1 cellular context compared by ENCODE assay signal in the genomic region with DNA sequence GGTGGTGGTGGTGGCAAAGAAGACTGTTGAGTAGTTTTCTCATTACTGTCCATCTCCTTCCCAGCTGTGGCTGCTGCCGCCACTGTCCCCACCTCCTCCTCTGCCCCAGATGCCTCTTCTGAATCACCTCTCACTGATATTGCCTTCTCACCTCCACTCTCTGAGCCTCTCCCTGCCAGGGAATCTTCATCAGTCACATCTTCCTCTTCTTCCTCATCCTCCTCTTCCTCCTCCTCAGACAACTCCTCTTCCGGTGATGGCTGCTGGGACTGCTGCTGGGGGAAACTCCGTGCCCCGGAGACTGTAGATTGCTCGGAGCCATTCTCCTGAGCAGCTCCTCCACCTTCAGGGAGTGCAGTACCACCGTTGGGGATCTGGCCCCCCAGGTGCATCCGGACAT.
TF ChIP-seq lines count a peak whose summit lies in the region.

No MANE protein-coding gene starts in this region.

TF ChIP-seq in H1, 55 proteins besides CTCF, POLR2A, EP300 and RAD21:
- TF ChIP-seq, protein P1, sequence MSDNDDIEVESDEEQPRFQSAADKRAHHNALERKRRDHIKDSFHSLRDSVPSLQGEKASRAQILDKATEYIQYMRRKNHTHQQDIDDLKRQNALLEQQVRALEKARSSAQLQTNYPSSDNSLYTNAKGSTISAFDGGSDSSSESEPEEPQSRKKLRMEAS (IDR thresholded peaks at IDR 0.05), result no peak
- TF ChIP-seq CBX5 (IDR thresholded peaks at IDR 0.05; ENCODE audit: low read depth, low read length) (no peak), BACH1 (IDR thresholded peaks at IDR 0.05; ENCODE audit: low read length) (no peak), TAF1 (IDR thresholded peaks at IDR 0.05; ENCODE audit: low read depth, low read length) (no peak), SP1 (IDR thresholded peaks at IDR 0.05; ENCODE audit: low read depth, low read length) (no peak), GTF2F1 (IDR thresholded peaks at IDR 0.05; ENCODE audit: borderline replicate concordance, low read depth, low read length) (no peak), E2F6 (IDR thresholded peaks at IDR 0.05) (no peak), TCF12 (IDR thresholded peaks at IDR 0.05; ENCODE audit: low read depth, low read length) (no peak), POU5F1 (IDR thresholded peaks at IDR 0.05; ENCODE audit: low read depth, low read length) (no peak), CBX8 (IDR thresholded peaks at IDR 0.05; ENCODE audit: borderline replicate concordance, low read depth, low read length) (no peak), ZNF274 (IDR thresholded peaks at IDR 0.05; ENCODE audit: borderline replicate concordance, extremely low read depth, low read length) (no peak), RFX5 (IDR thresholded peaks at IDR 0.05; ENCODE audit: borderline replicate concordance, low read depth, low read length) (no peak), YY1 (IDR thresholded peaks at IDR 0.05; ENCODE audit: low read depth, low read length) (no peak)
- TF ChIP-seq, protein P2, sequence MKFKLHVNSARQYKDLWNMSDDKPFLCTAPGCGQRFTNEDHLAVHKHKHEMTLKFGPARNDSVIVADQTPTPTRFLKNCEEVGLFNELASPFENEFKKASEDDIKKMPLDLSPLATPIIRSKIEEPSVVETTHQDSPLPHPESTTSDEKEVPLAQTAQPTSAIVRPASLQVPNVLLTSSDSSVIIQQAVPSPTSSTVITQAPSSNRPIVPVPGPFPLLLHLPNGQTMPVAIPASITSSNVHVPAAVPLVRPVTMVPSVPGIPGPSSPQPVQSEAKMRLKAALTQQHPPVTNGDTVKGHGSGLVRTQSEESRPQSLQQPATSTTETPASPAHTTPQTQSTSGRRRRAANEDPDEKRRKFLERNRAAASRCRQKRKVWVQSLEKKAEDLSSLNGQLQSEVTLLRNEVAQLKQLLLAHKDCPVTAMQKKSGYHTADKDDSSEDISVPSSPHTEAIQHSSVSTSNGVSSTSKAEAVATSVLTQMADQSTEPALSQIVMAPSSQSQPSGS (IDR thresholded peaks at IDR 0.05; ENCODE audit: low read length), result no peak
